Comparison of ENCODE assay signal across 12 cellular contexts in genomic region chr18:45617284-45617683, GRCh38. TPM values are rescaled to one million over a fixed set of nuclear protein-coding genes. Genes with fewer than 3 reads are reported as not detected.
DNase-seq lines count a peak whose midpoint lies in the region; ATAC-seq, FAIRE-seq and TF ChIP-seq lines count a peak whose summit lies in the region.
"Had no signal": no experiment of that assay in that cellular context is flagged by ENCODE, and none has a peak within 500 bp of the region (broad histone marks: within the 10 kb centered on the region; RNA-seq: fewer than 3 reads in every experiment).

No MANE protein-coding gene starts in this region.

- H3K27me3 Mint-ChIP-seq in HFFc6 (ENCODE audit: insufficient read depth) = peaks cover 13% of the 10 kb centered on the region
- H3K27me3 Mint-ChIP-seq: brain had no signal

- H3K79me2 ChIP-seq in HepG2 (ENCODE audit: insufficient read depth, low read length) = no peaks in the 10 kb centered on the region

- peak; percentile 79 for DNase-seq in HFFc6
- peak; percentile 88 for DNase-seq in astrocyte of the spinal cord (ENCODE audit: low read depth, low spot score)
- DNase-seq in iris pigment epithelial cell (ENCODE audit: low read depth) = peak; percentile 89
- no peak for DNase-seq in HepG2 (ENCODE audit: low spot score)
- DNase-seq in DMS153 (lab: John Stamatoyannopoulos, UW) = no peak
- DNase-seq in activated CD4-positive, alpha-beta T cell treated with anti-CD3 and anti-CD28 coated beads for 1 hour = no peak
- DNase-seq: NCI-H146, T-helper 9 cell had no signal

- H3K4me1 ChIP-seq in subcutaneous abdominal adipose tissue (ENCODE audit: control insufficient read depth in 5 of 5, insufficient read depth in 5 of 5, low read length in 5 of 5) (peaks cover 15 to 78% (median 76%) of the 10 kb centered on the region in 5 donors), HepG2 (ENCODE audit: insufficient read depth, low read length) (no peaks in the 10 kb centered on the region)
- H3K4me1 ChIP-seq: HAP-1 had no signal

- H3K27ac ChIP-seq in subcutaneous abdominal adipose tissue (ENCODE audit: low read depth, low read length) (peak overlapping the region; percentile 92), HepG2 (ENCODE audit: extremely low read length, insufficient read depth, low read length) (no peak overlapping the region)

- TF ChIP-seq CTCF in HFFc6 (IDR thresholded peaks at IDR 0.05) (no peak), astrocyte of the spinal cord (IDR thresholded peaks at IDR 0.05; ENCODE audit: low read depth, low read length) (no peak), HepG2 (CRISPR knock-in tag; IDR thresholded peaks at IDR 0.05) (no peak)

- no peak overlapping the region for H3K4me2 ChIP-seq in HepG2 (ENCODE audit: low read depth, low read length)

- H3K36me3 ChIP-seq in subcutaneous abdominal adipose tissue (ENCODE audit: control insufficient read depth in 5 of 5, insufficient read depth in 5 of 5, low read length in 5 of 5) (no peaks in the 10 kb centered on the region), HepG2 (replicated peaks in 1 of 2; ENCODE audit: control insufficient read depth in 1 of 2, insufficient read depth in 2 of 2, low read length in 2 of 2) (no peaks in the 10 kb centered on the region)
- H3K36me3 ChIP-seq: HAP-1 had no signal

- no TSS peak for BruUV-seq in HepG2 (replicated peaks; lab: Mats Ljungman, UMichigan)

- H3K27me3 ChIP-seq in subcutaneous abdominal adipose tissue (ENCODE audit: control insufficient read depth in 5 of 5, insufficient read depth in 4 of 5, low read length in 5 of 5) = peaks cover 0 to 2% (median 0%) of the 10 kb centered on the region in 5 donors
- no peaks in the 10 kb centered on the region for H3K27me3 ChIP-seq in HepG2 (ENCODE audit: control insufficient read depth in 1 of 2, insufficient read depth in 2 of 2, low read length in 2 of 2)

- TF ChIP-seq EP300 in HepG2 (IDR thresholded peaks at IDR 0.05; ENCODE audit: low read depth in 2 of 2, low read length in 2 of 2) (no peak), HepG2 (CRISPR knock-in tag; IDR thresholded peaks at IDR 0.05; ENCODE audit: borderline replicate concordance) (no peak)

- no peak for TF ChIP-seq POLR2A in HepG2 (IDR thresholded peaks at IDR 0.05; ENCODE audit: insufficient read depth in 1 of 2, low read depth in 2 of 2, low read length in 2 of 2)

- in situ Hi-C loops in astrocyte of the spinal cord (cut with HindIII; ENCODE audit: low sequenced_read_pairs) (no loop called here), HepG2 (cut with HindIII; ENCODE audit: extremely low pct_ligation_motif_present, low pct_unique_long_range_greater_than_20kb) (no loop called here)

- H2AFZ ChIP-seq in HepG2 (ENCODE audit: low read length) = no peak overlapping the region

- H3K9ac ChIP-seq in subcutaneous abdominal adipose tissue (ENCODE audit: low read length in 5 of 5) (peak overlapping the region in 3 of 5 donors; percentile 27 to 56 (median 52)), HepG2 (ENCODE audit: insufficient read depth, low read depth, low read length) (no peak overlapping the region)

- no peaks in the 10 kb centered on the region for H3K9me3 Mint-ChIP-seq in HFFc6
- H3K9me3 Mint-ChIP-seq: brain had no signal

- WGBS in HepG2 (ENCODE audit: low lambda C conversion rate) = 100% methylated on average over 1 of the region's 2 CpGs

- FAIRE-seq in HepG2 (lab: Jason Lieb, UNC) = no peak

- H3K4me3 Mint-ChIP-seq in HFFc6 = no peak overlapping the region
- H3K4me3 Mint-ChIP-seq: brain had no signal

- no peaks in the 10 kb centered on the region for H3K36me3 Mint-ChIP-seq in HFFc6 (ENCODE audit: low read depth)
- H3K36me3 Mint-ChIP-seq: brain had no signal

- intact Hi-C loops in HepG2 (cut with micrococcal nuclease; ENCODE audit: unreplicated experiment) = no loop called here

- TF ChIP-seq RAD21 in HepG2 (CRISPR knock-in tag; IDR thresholded peaks at IDR 0.05) = no peak

- H3K4me3 ChIP-seq in astrocyte of the spinal cord (ENCODE audit: low read depth, low read length) (no peak overlapping the region), subcutaneous abdominal adipose tissue (ENCODE audit: low read depth in 1 of 5, low read length in 5 of 5) (no peak overlapping the region), HepG2 (replicated peaks in 1 of 3; ENCODE audit: insufficient read depth in 1 of 3, low read depth in 2 of 3, low read length in 3 of 3) (no peak overlapping the region)
- H3K4me3 ChIP-seq: HAP-1 had no signal

- peak overlapping the region; percentile 32; the same call in 1 of the 2 replicates for H3K27ac Mint-ChIP-seq in HFFc6

- ATAC-seq in HepG2 (no peak), HG02870 (IDR thresholded peaks at IDR 0.05; ENCODE audit: unreplicated experiment) (no peak)

- H3K4me1 Mint-ChIP-seq in HFFc6 (ENCODE audit: low read depth) = peaks cover 10% of the 10 kb centered on the region

- H3K9me3 ChIP-seq in subcutaneous abdominal adipose tissue (ENCODE audit: control insufficient read depth in 5 of 5, low read length in 5 of 5) (no peaks in the 10 kb centered on the region), HepG2 (ENCODE audit: low read length) (no peaks in the 10 kb centered on the region)
- H3K9me3 ChIP-seq: HAP-1 had no signal

- POLR2A ChIA-PET in HepG2 (lab: Yijun Ruan, JAX) = no interaction called here

- no peaks in the 10 kb centered on the region for H4K20me1 ChIP-seq in HepG2 (ENCODE audit: insufficient read depth, low read length)

- CTCF ChIA-PET in HepG2 (lab: Yijun Ruan, JAX; ENCODE audit: low intra/inter-chr PET ratio, low total read pairs) = no interaction called here

TF ChIP-seq in HepG2, 621 proteins besides CTCF, POLR2A, EP300 and RAD21:
- TF ChIP-seq SOX5 (CRISPR knock-in tag; IDR thresholded peaks at IDR 0.05; ENCODE audit: borderline replicate concordance) = no peak

RNA-seq across cellular contexts. Expression of gene SLC14A2, which starts 2.0 kb away (rescaled TPM):
- total RNA-seq in HFFc6 (2021; fragmentation: NEBNext Ultra II Directional; extraction: Animal tissue kit (Norgen Biotek cat#: 25700)) = not detected
- total RNA-seq in HepG2 (2016; rRNA removed; fragmentation: Illumina TruSeq; extraction: Trizol) = not detected in 2 replicates
- total RNA-seq in HepG2 (2016; cell fraction: cytosol; rRNA removed; fragmentation: Illumina TruSeq; extraction: Trizol; ENCODE audit: low read depth) = not detected in 2 replicates
- not detected in 2 replicates for total RNA-seq in HepG2 (2016; cell fraction: insoluble cytoplasmic fraction; rRNA removed; fragmentation: Illumina TruSeq; extraction: Trizol)
- not detected in 2 replicates for total RNA-seq in HepG2 (2016; cell fraction: membrane; rRNA removed; fragmentation: Illumina TruSeq; extraction: Trizol)
- not detected in 2 replicates for total RNA-seq in HepG2 (2016; cell fraction: nucleus; rRNA removed; fragmentation: Illumina TruSeq; extraction: Trizol)
- polyA plus RNA-seq in HepG2 (2011; rRNA removed) = not detected in 2 replicates
- 0.01 TPM in 1 of 2 replicates, not detected in the other for polyA plus RNA-seq in HepG2 (2011; cell fraction: cytosol; rRNA removed)
- not detected in 2 replicates for polyA plus RNA-seq in HepG2 (2011; cell fraction: nucleus; rRNA removed)
- not detected in 2 replicates for polyA plus RNA-seq in HepG2 (2012)
- not detected in 2 replicates for polyA plus RNA-seq in HepG2 (2016; cell fraction: cytosol; fragmentation: Illumina TruSeq; extraction: Trizol; ENCODE audit: low read depth)
- polyA plus RNA-seq in HepG2 (2016; cell fraction: insoluble cytoplasmic fraction; fragmentation: Illumina TruSeq; extraction: Trizol; ENCODE audit: low read depth) = not detected in 2 replicates
- polyA plus RNA-seq in HepG2 (2016; cell fraction: membrane; fragmentation: Illumina TruSeq; extraction: Trizol; ENCODE audit: low read depth) = not detected in 2 replicates
- polyA plus RNA-seq in HepG2 (2016; cell fraction: nucleus; fragmentation: Illumina TruSeq; extraction: Trizol; ENCODE audit: insufficient read depth, low read depth) = not detected in 2 replicates
- 0.14 TPM in 1 of 2 replicates, not detected in the other for polyA minus RNA-seq in HepG2 (2011; rRNA and poly(A)+ RNA removed; ENCODE audit: low replicate concordance)
- not detected in 2 replicates for polyA minus RNA-seq in HepG2 (2011; cell fraction: cytosol; rRNA and poly(A)+ RNA removed)
- not detected in 2 replicates for polyA minus RNA-seq in HepG2 (2011; cell fraction: nucleus; rRNA and poly(A)+ RNA removed)

Comparison
In these comparisons a context has a peak if more than half of its experiments do, and no peak if none do; other contexts are left out.
1. DNase-seq: peak in HFFc6 (single experiment), astrocyte of the spinal cord (single experiment) and iris pigment epithelial cell (single experiment); none in HepG2 (single experiment), DMS153 (single experiment) and activated CD4-positive, alpha-beta T cell treated with anti-CD3 and anti-CD28 coated beads for 1 hour (single experiment).